Comparison of ENCODE assay signal across 8 cellular contexts in genomic region chr9:131734165-131734610, GRCh38. TPM values are rescaled to one million over a fixed set of nuclear protein-coding genes. Genes with fewer than 3 reads are reported as not detected.
DNase-seq lines count a peak whose midpoint lies in the region; ATAC-seq, FAIRE-seq and TF ChIP-seq lines count a peak whose summit lies in the region.

No MANE protein-coding gene starts in this region.

- TF ChIP-seq CTCF in CD14-positive monocyte (IDR thresholded peaks at IDR 0.05), result no peak
- TF ChIP-seq CTCF in endothelial cell of umbilical vein (IDR thresholded peaks at IDR 0.05; ENCODE audit: extremely low read depth in 1 of 2, insufficient read depth in 1 of 2, low read depth in 1 of 2, low read length in 2 of 2), result no peak

- H3K27ac ChIP-seq in endothelial cell of umbilical vein (ENCODE audit: insufficient read depth, low read depth, low read length) (peak overlapping the region; percentile 87), skeletal muscle tissue (ENCODE audit: low read depth, low read length) (peak overlapping the region; percentile 85)

- H3K4me3 ChIP-seq in endothelial cell of umbilical vein (replicated peaks in 1 of 3; ENCODE audit: insufficient read depth in 1 of 3, low read depth in 1 of 3, low read length in 3 of 3) (no peak overlapping the region), skeletal muscle tissue (ENCODE audit: low read length in 3 of 3) (no peak overlapping the region)

- peaks cover 0 to 7% (median 0%) of the 10 kb centered on the region in 3 donors for H3K27me3 Mint-ChIP-seq in CD14-positive monocyte (ENCODE audit: low read depth in 3 of 3)
- no peaks in the 10 kb centered on the region for H3K27me3 Mint-ChIP-seq in T-helper 17 cell

- H3K9ac ChIP-seq in endothelial cell of umbilical vein (replicated peaks; ENCODE audit: extremely low read depth, insufficient read depth, low read length), result peak overlapping the region; percentile 59
- H3K9ac ChIP-seq in skeletal muscle tissue (ENCODE audit: low read depth in 1 of 3, low read length in 3 of 3), result peak overlapping the region in 1 of 3 donors; percentile 71

- H4K20me1 ChIP-seq in endothelial cell of umbilical vein (replicated peaks; ENCODE audit: control insufficient read depth, extremely low read depth, insufficient read depth, low read length), result no peaks in the 10 kb centered on the region

- ATAC-seq in T-helper 17 cell (peak; percentile 23), HG03571 (IDR thresholded peaks at IDR 0.05; ENCODE audit: unreplicated experiment) (no peak), HG02981 (IDR thresholded peaks at IDR 0.05; ENCODE audit: unreplicated experiment) (no peak)

- BruUV-seq in endothelial cell of umbilical vein (replicated peaks; lab: Mats Ljungman, UMichigan), result TSS peak; percentile 66

- peaks cover 0 to 12% (median 0%) of the 10 kb centered on the region in 7 donors for H3K9me3 Mint-ChIP-seq in CD14-positive monocyte

- H3K36me3 ChIP-seq in endothelial cell of umbilical vein (ENCODE audit: control insufficient read depth in 2 of 2, extremely low read depth in 1 of 2, insufficient read depth in 2 of 2, low read length in 2 of 2), result no peaks in the 10 kb centered on the region
- no peaks in the 10 kb centered on the region for H3K36me3 ChIP-seq in skeletal muscle tissue (ENCODE audit: control insufficient read depth in 3 of 3, insufficient read depth in 3 of 3, low read length in 3 of 3)

- intact Hi-C loops in CD14-positive monocyte (cut with micrococcal nuclease) (loop anchor here (10.0 kb wide), 3 partner anchors 49 to 459 kb away; partner anchors contain the start of gene FAM78A (in 1 of the 2)), endothelial cell of umbilical vein (cut with micrococcal nuclease) (loop anchor here (1.0 to 2.0 kb wide), 2 partner anchors 52 to 125 kb away; no protein-coding TSS in a partner anchor)

- DNase-seq in CD14-positive monocyte (ENCODE audit: low spot score) (peak; percentile 72), HT1080 (ENCODE audit: low read depth) (peak; percentile 58), T-helper 17 cell (peak in 1 of 3 donors; percentile 52), endothelial cell of umbilical vein (ENCODE audit: low read depth, low spot score) (peak; percentile 48), hippocampal formation (lab: John Stamatoyannopoulos, UW) (no peak)

- POLR2A ChIA-PET in endothelial cell of umbilical vein (lab: Charles Lee), result interaction anchor here (0.9 to 1.1 kb wide), 2 partner anchors 20 to 52 kb away, joined by 4 to 5 read pairs; no protein-coding TSS in a partner anchor

- no peaks in the 10 kb centered on the region for H3K9me1 ChIP-seq in endothelial cell of umbilical vein (replicated peaks; ENCODE audit: control insufficient read depth, extremely low read depth, insufficient read depth, low read length)

- peak overlapping the region; percentile 54 for H3K4me2 ChIP-seq in endothelial cell of umbilical vein (ENCODE audit: insufficient read depth, low read length)

- FAIRE-seq in endothelial cell of umbilical vein (lab: Jason Lieb, UNC), result peak; percentile 70

- dilution Hi-C loops in endothelial cell of umbilical vein (cut with MboI; ENCODE audit: extremely low pct_ligation_motif_present, low sequenced_read_pairs), result no loop called here

- TF ChIP-seq POLR2A in endothelial cell of umbilical vein (IDR thresholded peaks at IDR 0.05; ENCODE audit: low read depth, low read length), result no peak

- CTCF ChIA-PET in endothelial cell of umbilical vein (lab: Charles Lee), result interaction anchor here (0.8 to 2.8 kb wide), 16 partner anchors 17 to 143 kb away, joined by 3 to 16 read pairs (median 4); no protein-coding TSS in a partner anchor

- H3K9me3 ChIP-seq in T-helper 17 cell (ENCODE audit: control insufficient read depth, low read length, poor library complexity, severe bottlenecking), result no peaks in the 10 kb centered on the region
- no peaks in the 10 kb centered on the region for H3K9me3 ChIP-seq in endothelial cell of umbilical vein (replicated peaks; ENCODE audit: control insufficient read depth, insufficient read depth, low read length)
- no peaks in the 10 kb centered on the region for H3K9me3 ChIP-seq in skeletal muscle tissue (ENCODE audit: control insufficient read depth in 3 of 3, low read length in 3 of 3)

- H3K27ac Mint-ChIP-seq in CD14-positive monocyte (peak overlapping the region; percentile 81 to 95 (median 90)), T-helper 17 cell (peak overlapping the region; percentile 100)

- H3K4me3 Mint-ChIP-seq in CD14-positive monocyte, result peak overlapping the region; percentile 67 to 68
- peak overlapping the region; percentile 94 for H3K4me3 Mint-ChIP-seq in T-helper 17 cell

- no peak overlapping the region for H2AFZ ChIP-seq in endothelial cell of umbilical vein (ENCODE audit: low read depth, low read length)

- H3K4me1 Mint-ChIP-seq in CD14-positive monocyte (peaks cover 91% of the 10 kb centered on the region), T-helper 17 cell (peaks cover 70% of the 10 kb centered on the region)

- H3K79me2 ChIP-seq in endothelial cell of umbilical vein (ENCODE audit: control insufficient read depth, insufficient read depth, low read length), result peaks cover 86% of the 10 kb centered on the region

- H3K27me3 ChIP-seq in endothelial cell of umbilical vein (ENCODE audit: control insufficient read depth in 2 of 2, insufficient read depth in 2 of 2, low read length in 2 of 2) (no peaks in the 10 kb centered on the region), skeletal muscle tissue (ENCODE audit: control insufficient read depth in 3 of 3, insufficient read depth in 3 of 3, low read length in 3 of 3) (no peaks in the 10 kb centered on the region)

- H3K4me1 ChIP-seq in endothelial cell of umbilical vein (ENCODE audit: control insufficient read depth, extremely low read depth, insufficient read depth, low read length) (peaks cover 81% of the 10 kb centered on the region), skeletal muscle tissue (ENCODE audit: control insufficient read depth in 3 of 3, insufficient read depth in 3 of 3, low read length in 3 of 3) (peaks cover 70 to 77% (median 73%) of the 10 kb centered on the region in 3 donors)

- peaks cover 40 to 66% of the 10 kb centered on the region in 2 donors for H3K36me3 Mint-ChIP-seq in CD14-positive monocyte
- peaks cover 2% of the 10 kb centered on the region for H3K36me3 Mint-ChIP-seq in T-helper 17 cell (ENCODE audit: low read depth)

TF ChIP-seq in endothelial cell of umbilical vein, 7 proteins besides CTCF, POLR2A, EP300 and RAD21:
- peak; percentile 12 for TF ChIP-seq GATA2 (IDR thresholded peaks at IDR 0.05; ENCODE audit: insufficient read depth, insufficient read length, low read depth, low read length)
- no peak for TF ChIP-seq POLR2AphosphoS5 (IDR thresholded peaks at IDR 0.05; ENCODE audit: insufficient read depth, low read depth, low read length)

RNA-seq across cellular contexts. Expression of gene RAPGEF1, which starts 5.7 kb away (rescaled TPM):
- polyA plus RNA-seq in CD14-positive monocyte, result 1 to 10 TPM; 1.7 to 3.0 TPM
- 19.2 and 22.5 TPM in 2 replicates for total RNA-seq in HT1080 (2014; rRNA removed; shearing (Covaris generic))
- polyA plus RNA-seq in HT1080 (2015; cell fraction: cytosol; rRNA removed), result 16.4 and 16.7 TPM in 2 replicates
- 14.4 and 14.8 TPM in 2 replicates for polyA plus RNA-seq in HT1080 (2015; cell fraction: nucleus; rRNA removed)
- 100 to 1,000 TPM; 176 to 209 TPM for total RNA-seq in T-helper 17 cell
- total RNA-seq in endothelial cell of umbilical vein, result 124 TPM in 2 replicates
- polyA plus RNA-seq in endothelial cell of umbilical vein, result 50.0 and 53.3 TPM in 2 replicates
- polyA plus RNA-seq in endothelial cell of umbilical vein (2011; cell fraction: cytosol; rRNA removed), result 51.0 and 57.8 TPM in 2 replicates
- polyA plus RNA-seq in endothelial cell of umbilical vein (2011; cell fraction: nucleus; rRNA removed), result 75.3 and 79.7 TPM in 2 replicates
- 72.5 and 82.9 TPM in 2 replicates for polyA plus RNA-seq in endothelial cell of umbilical vein (2012)
- 50.3 and 57.7 TPM in 2 replicates for polyA minus RNA-seq in endothelial cell of umbilical vein
- 17.2 TPM for polyA minus RNA-seq in endothelial cell of umbilical vein (2011; cell fraction: cytosol; rRNA and poly(A)+ RNA removed)
- 35.9 and 37.0 TPM in 2 replicates for polyA minus RNA-seq in endothelial cell of umbilical vein (2011; cell fraction: nucleus; rRNA and poly(A)+ RNA removed)
- total RNA-seq in skeletal muscle tissue, result 19.8 TPM

Comparison
In these comparisons a context has a peak if more than half of its experiments do, and no peak if none do; other contexts are left out.
1. DNase-seq: peak in CD14-positive monocyte (single experiment), HT1080 (single experiment) and endothelial cell of umbilical vein (single experiment); none in hippocampal formation (0 of 2).